In genomic region chr4:85967872-85968271, GRCh38 we compare ENCODE assay signal across 22 cellular contexts.
DNase-seq lines count a peak whose midpoint lies in the region; ATAC-seq lines count a peak whose summit lies in the region.
"Had no signal": no experiment of that assay in that cellular context is flagged by ENCODE, and none has a peak within 500 bp of the region (broad histone marks: within the 10 kb centered on the region; RNA-seq: fewer than 3 reads in every experiment).

No MANE protein-coding gene starts in this region.

- H3K36me3 ChIP-seq in ACC112 (ENCODE audit: insufficient read depth, low read length) (no peaks in the 10 kb centered on the region), adipocyte (ENCODE audit: control insufficient read depth, insufficient read depth, low read length, severe bottlenecking) (peaks cover 10% of the 10 kb centered on the region)
- H3K36me3 ChIP-seq: esophagus squamous epithelium, prostate gland, uterus had no signal

- peak overlapping the region; percentile 69 for H3K9ac ChIP-seq in adipocyte (ENCODE audit: low read length)
- H3K9ac ChIP-seq: KMS-11 had no signal

- peak; percentile 45 for ATAC-seq in HG02678 (IDR thresholded peaks at IDR 0.05; ENCODE audit: unreplicated experiment)
- ATAC-seq in HG02642 (IDR thresholded peaks at IDR 0.05; ENCODE audit: poor library complexity, unreplicated experiment): no peak
- ATAC-seq: T-helper 17 cell had no signal

- H3K27me3 ChIP-seq in ACC112 (ENCODE audit: insufficient read depth, low read length) (no peaks in the 10 kb centered on the region), adipocyte (replicated peaks; ENCODE audit: control insufficient read depth, insufficient read depth, low read length) (no peaks in the 10 kb centered on the region)
- H3K27me3 ChIP-seq: esophagus squamous epithelium, uterus had no signal

- no peaks in the 10 kb centered on the region for H3K9me3 ChIP-seq in adipocyte (ENCODE audit: control insufficient read depth, low read length)
- H3K9me3 ChIP-seq: esophagus squamous epithelium, prostate gland, uterus had no signal

- H3K4me1 ChIP-seq in ACC112 (ENCODE audit: control insufficient read depth, insufficient read depth, low read length, unreplicated experiment) (peaks cover 56% of the 10 kb centered on the region), adipocyte (ENCODE audit: control insufficient read depth, insufficient read depth, low read length) (peaks cover 72% of the 10 kb centered on the region)
- H3K4me1 ChIP-seq: esophagus squamous epithelium, prostate gland, uterus had no signal

- H3K27ac ChIP-seq in ACC112 (ENCODE audit: low read depth, low read length): peak overlapping the region; percentile 71
- H3K27ac ChIP-seq: esophagus squamous epithelium, KMS-11, prostate gland, uterus had no signal

- DNase-seq in adipocyte (ENCODE audit: low read depth) (peak; percentile 24), kidney tubule cell (ENCODE audit: low spot score) (peak; percentile 12), NCI-H510A (lab: John Stamatoyannopoulos, UW) (no peak), DMS153 (lab: John Stamatoyannopoulos, UW) (no peak)
- no peak for DNase-seq in activated naive CD4-positive, alpha-beta T cell treated with anti-CD3 and anti-CD28 coated beads, Interleukin-2, amount 50 U/mL, for 16 hours
- DNase-seq: activated naive CD4-positive, alpha-beta T cell treated with anti-CD3 and anti-CD28 coated beads, Interleukin-2, amount 10 ng/mL, durations not matched to agents 7 days and 5 days; activated T-cell treated with anti-CD3 and anti-CD28 coated beads, Interleukin-2, amount 50 U/mL, for 48 hours; DMS79; effector memory CD4-positive, alpha-beta T cell; esophagus squamous epithelium; hippocampal formation; NCI-H1092; NCI-H2081 treated with DMSO at 0.1 percent for 48 hours; NCI-H524 treated with DMSO at 0.1 percent for 48 hours; SHP77; T-helper 17 cell; uterus had no signal

- no peak overlapping the region for H2AFZ ChIP-seq in ACC112 (ENCODE audit: low read length, unreplicated experiment)

- peaks cover 28% of the 10 kb centered on the region for H3K79me2 ChIP-seq in ACC112 (ENCODE audit: control insufficient read depth, insufficient read depth, low read length, unreplicated experiment)

- peak overlapping the region; percentile 48 for H3K4me3 ChIP-seq in ACC112 (ENCODE audit: low read depth, low read length)
- H3K4me3 ChIP-seq in adipocyte (ENCODE audit: low read length): no peak overlapping the region
- H3K4me3 ChIP-seq: esophagus squamous epithelium, prostate gland, uterus had no signal

Comparison
In these comparisons a context has a peak if more than half of its experiments do, and no peak if none do; other contexts are left out.
1. DNase-seq: peak in adipocyte (single experiment) and kidney tubule cell (single experiment); none in NCI-H510A (single experiment), DMS153 (single experiment) and activated naive CD4-positive, alpha-beta T cell treated with anti-CD3 and anti-CD28 coated beads, Interleukin-2, amount 50 U/mL, for 16 hours (single experiment).